ENCODE assay signal across 29 cellular contexts in genomic region chr10:50987934-50988333, GRCh38.
"Had no signal": no experiment of that assay in that cellular context is flagged by ENCODE, and none has a peak within 500 bp of the region (broad histone marks: within the 10 kb centered on the region; RNA-seq: fewer than 3 reads in every experiment).

No MANE protein-coding gene starts in this region.

- H3K4me1 ChIP-seq: prostate gland, right lobe of liver, testis, thyroid gland, upper lobe of right lung had no signal

- H3K36me3 Mint-ChIP-seq: naive thymus-derived CD4-positive, alpha-beta T cell; natural killer cell; neural progenitor cell; stimulated activated memory B cell treated with anti-CD40 and anti-IgM and Interleukin-4, amounts not matched to agents 10 μg/mL and 1 μg/mL and 100 μg/mL, for 72 hours; type B pancreatic cell had no signal

- H3K9me3 Mint-ChIP-seq: naive thymus-derived CD4-positive, alpha-beta T cell; natural killer cell; nephron; neural progenitor cell; stimulated activated memory B cell treated with anti-CD40 and anti-IgM and Interleukin-4, amounts not matched to agents 10 μg/mL and 1 μg/mL and 100 μg/mL, for 72 hours; stimulated activated naive CD8-positive, alpha-beta T cell treated with anti-CD3 and anti-CD28 coated beads, Interleukin-15, amount 100 ng/mL, for 72 hours; type B pancreatic cell had no signal

- H3K27ac ChIP-seq: neural progenitor cell, pancreas, prostate gland, right lobe of liver, sigmoid colon, spleen, suprapubic skin, testis, thyroid gland, tibial nerve, upper lobe of right lung, vagina had no signal

- H3K4me1 Mint-ChIP-seq: stimulated activated memory B cell treated with anti-CD40 and anti-IgM and Interleukin-4, amounts not matched to agents 10 μg/mL and 1 μg/mL and 100 μg/mL, for 72 hours had no signal

- H3K9ac ChIP-seq: neural progenitor cell had no signal

- H3K4me3 ChIP-seq: neural progenitor cell, pancreas, prostate gland, right lobe of liver, sigmoid colon, smooth muscle cell, spleen, suprapubic skin, testis, thyroid gland, tibial nerve, vagina had no signal

- H3K9me3 ChIP-seq: pancreas, prostate gland, right lobe of liver, sigmoid colon, spleen, suprapubic skin, testis, thyroid gland, tibial nerve, upper lobe of right lung, vagina had no signal

- H3K36me3 ChIP-seq: neural progenitor cell, pancreas, prostate gland, right lobe of liver, sigmoid colon, spleen, suprapubic skin, thyroid gland, tibial nerve, upper lobe of right lung, vagina had no signal

- H3K27me3 ChIP-seq: pancreas, right lobe of liver, sigmoid colon, testis, thyroid gland, upper lobe of right lung, vagina had no signal

- H3K4me3 Mint-ChIP-seq: naive thymus-derived CD4-positive, alpha-beta T cell; natural killer cell; nephron; neural progenitor cell; stimulated activated memory B cell treated with anti-CD40 and anti-IgM and Interleukin-4, amounts not matched to agents 10 μg/mL and 1 μg/mL and 100 μg/mL, for 72 hours; stimulated activated naive CD8-positive, alpha-beta T cell treated with anti-CD3 and anti-CD28 coated beads, Interleukin-15, amount 100 ng/mL, for 72 hours; type B pancreatic cell had no signal

- DNase-seq: naive thymus-derived CD4-positive, alpha-beta T cell; natural killer cell; occipital lobe; pancreas; right cardiac atrium; right lobe of liver; sigmoid colon; spleen; stimulated activated CD4-positive, alpha-beta T cell treated with anti-CD3 and anti-CD28 coated beads, Interleukin-12 subunit alpha, Interleukin-12 subunit beta, amount 100 ng/mL, for 4 hours; stimulated activated CD4-positive, alpha-beta T cell treated with anti-CD3 and anti-CD28 coated beads, Interleukin-1b, Interleukin-23, amount 100 ng/mL, for 48 hours; stimulated activated CD4-positive, alpha-beta T cell treated with anti-CD3 and anti-CD28 coated beads, Interleukin-4, amount 100 ng/mL, for 1 hour; stimulated activated CD4-positive, alpha-beta T cell treated with anti-CD3 and anti-CD28 coated beads, Interleukin-4, amount 100 ng/mL, for 4 hours; stimulated activated CD8-positive, alpha-beta memory T cell treated with anti-CD3 and anti-CD28 coated beads, Interleukin-4, amount 100 ng/mL, for 48 hours; stimulated activated naive CD4-positive, alpha-beta T cell; stimulated activated naive CD8-positive, alpha-beta T cell treated with anti-CD3 and anti-CD28 coated beads, Interleukin-15, amount 100 ng/mL, for 72 hours; stimulated activated naive CD8-positive, alpha-beta T cell treated with anti-CD3 and anti-CD28 coated beads, Interleukin-15, Interleukin-2, amounts not matched to agents 100 U/mL and 50 U/mL, for 24 hours; substantia nigra; testis; thyroid gland; upper lobe of right lung had no signal

- ATAC-seq: naive thymus-derived CD4-positive, alpha-beta T cell; natural killer cell; right cardiac atrium; right lobe of liver; stimulated activated memory B cell treated with anti-CD40 and anti-IgM and Interleukin-4, amounts not matched to agents 10 μg/mL and 1 μg/mL and 100 μg/mL, for 72 hours; stimulated activated naive CD8-positive, alpha-beta T cell treated with anti-CD3 and anti-CD28 coated beads, Interleukin-15, amount 100 ng/mL, for 72 hours; stimulated activated naive CD8-positive, alpha-beta T cell treated with anti-CD3 and anti-CD28 coated beads, Interleukin-15, Interleukin-2, amounts not matched to agents 100 U/mL and 50 U/mL, for 24 hours; upper lobe of right lung had no signal
